ENCODE assay signal across 8 cellular contexts in genomic region chr1:46131727-46132528, GRCh38. TPM values are rescaled to one million over a fixed set of nuclear protein-coding genes. Genes with fewer than 3 reads are reported as not detected.
DNase-seq lines count a peak whose midpoint lies in the region; ATAC-seq and TF ChIP-seq lines count a peak whose summit lies in the region.

No MANE protein-coding gene starts in this region.

- H3K4ac ChIP-seq in mesendoderm (ENCODE audit: low read depth, low read length): peak overlapping the region; percentile 85

- H3K9me3 ChIP-seq in stomach smooth muscle (ENCODE audit: control insufficient read depth in 2 of 2, low read length in 2 of 2): no peaks in the 10 kb centered on the region

- peak overlapping the region; percentile 99 for H3K27ac Mint-ChIP-seq in dendritic cell treated with granulocyte-macrophage colony-stimulating factor and Interleukin-4, amounts not matched to agents 40 ng/mL and 50 ng/mL, for 4 days

- peaks cover 66% of the 10 kb centered on the region for H3K27me3 Mint-ChIP-seq in dendritic cell treated with granulocyte-macrophage colony-stimulating factor and Interleukin-4, amounts not matched to agents 40 ng/mL and 50 ng/mL, for 4 days

- peak overlapping the region; percentile 92 for H3K4me2 ChIP-seq in mesendoderm (ENCODE audit: low read length)

- H2AK5ac ChIP-seq in mesendoderm (ENCODE audit: low read length): no peak overlapping the region

- H3K9ac ChIP-seq in mesendoderm (ENCODE audit: low read length) (peak overlapping the region; percentile 92), stomach smooth muscle (ENCODE audit: low read length in 2 of 2) (peak overlapping the region; percentile 73 to 94)

- no peaks in the 10 kb centered on the region for H3K79me2 ChIP-seq in mesendoderm (ENCODE audit: control insufficient read depth, insufficient read depth, low read length)

- ATAC-seq in GM21390 (IDR thresholded peaks at IDR 0.05; ENCODE audit: unreplicated experiment) (no peak), GM19395 (IDR thresholded peaks at IDR 0.05; ENCODE audit: unreplicated experiment) (no peak)

- no peak for TF ChIP-seq CTCF in VCaP (conservative IDR thresholded peaks at IDR 0.05)

- H2BK120ac ChIP-seq in mesendoderm (ENCODE audit: low read depth, low read length): peak overlapping the region; percentile 88

- H3K56ac ChIP-seq in mesendoderm (ENCODE audit: low read length): peak overlapping the region; percentile 97

- peak overlapping the region; percentile 81 for H3K4me3 Mint-ChIP-seq in dendritic cell treated with granulocyte-macrophage colony-stimulating factor and Interleukin-4, amounts not matched to agents 40 ng/mL and 50 ng/mL, for 4 days

- no peaks in the 10 kb centered on the region for H3K9me3 Mint-ChIP-seq in dendritic cell treated with granulocyte-macrophage colony-stimulating factor and Interleukin-4, amounts not matched to agents 40 ng/mL and 50 ng/mL, for 4 days

- H3K27me3 ChIP-seq in mesendoderm (ENCODE audit: insufficient read depth, low read length, poor library complexity): no peaks in the 10 kb centered on the region
- H3K27me3 ChIP-seq in stomach smooth muscle (ENCODE audit: control insufficient read depth in 1 of 2, insufficient read depth in 2 of 2, low read length in 2 of 2): no peaks in the 10 kb centered on the region

- H3K36me3 ChIP-seq in mesendoderm (ENCODE audit: control insufficient read depth, insufficient read depth, low read length): no peaks in the 10 kb centered on the region
- no peaks in the 10 kb centered on the region for H3K36me3 ChIP-seq in stomach smooth muscle (ENCODE audit: control insufficient read depth in 2 of 2, insufficient read depth in 2 of 2, low read length in 2 of 2)

- peaks cover 23% of the 10 kb centered on the region for H3K4me1 Mint-ChIP-seq in dendritic cell treated with granulocyte-macrophage colony-stimulating factor and Interleukin-4, amounts not matched to agents 40 ng/mL and 50 ng/mL, for 4 days (ENCODE audit: low read depth)

- H4K5ac ChIP-seq in mesendoderm (ENCODE audit: low read length): peak overlapping the region; percentile 65

- H3K23ac ChIP-seq in mesendoderm (ENCODE audit: low read length): no peak overlapping the region

- H3K27ac ChIP-seq in VCaP (peak overlapping the region; percentile 99), mesendoderm (ENCODE audit: low read depth, low read length) (peak overlapping the region; percentile 74), stomach smooth muscle (ENCODE audit: low read length) (peak overlapping the region; percentile 96)

- DNase-seq in DMS53 treated with DMSO at 0.1 percent for 48 hours (lab: John Stamatoyannopoulos, UW; ENCODE audit: unreplicated experiment) (peak; percentile 83), NCI-H128 (lab: John Stamatoyannopoulos, UW; ENCODE audit: unreplicated experiment) (peak; percentile 54), mesendoderm (peak; percentile 29)

- peak overlapping the region; percentile 61 for H2BK5ac ChIP-seq in mesendoderm (ENCODE audit: low read length)

- WGBS in mesendoderm (ENCODE audit: extremely low coverage, insufficient coverage, low lambda C conversion rate): no CpG with 5 or more reads among the region's 38 CpGs

- intact Hi-C loops in dendritic cell treated with granulocyte-macrophage colony-stimulating factor and Interleukin-4, amounts not matched to agents 40 ng/mL and 50 ng/mL, for 4 days (cut with micrococcal nuclease): no loop called here

- H3K36me3 Mint-ChIP-seq in dendritic cell treated with granulocyte-macrophage colony-stimulating factor and Interleukin-4, amounts not matched to agents 40 ng/mL and 50 ng/mL, for 4 days (ENCODE audit: low read depth): peaks cover 15% of the 10 kb centered on the region

- peaks cover 8% of the 10 kb centered on the region for H3K4me1 ChIP-seq in mesendoderm (ENCODE audit: control insufficient read depth, low read depth, low read length)
- H3K4me1 ChIP-seq in stomach smooth muscle (ENCODE audit: control insufficient read depth, insufficient read depth, low read length): peaks cover 18% of the 10 kb centered on the region

- peak overlapping the region; percentile 92 for H3K18ac ChIP-seq in mesendoderm (ENCODE audit: low read length)

- H3K79me1 ChIP-seq in mesendoderm (ENCODE audit: low read length): no peaks in the 10 kb centered on the region

- H4K8ac ChIP-seq in mesendoderm (ENCODE audit: low read depth, low read length): no peak overlapping the region

- peak overlapping the region; percentile 86 for H2BK15ac ChIP-seq in mesendoderm (replicated peaks; ENCODE audit: low read depth)

- peak overlapping the region; percentile 81 for H3K4me3 ChIP-seq in mesendoderm (ENCODE audit: low read length)
- H3K4me3 ChIP-seq in stomach smooth muscle (ENCODE audit: low read length in 2 of 2): peak overlapping the region; percentile 74 to 85

RNA-seq across cellular contexts. Expression of gene PIK3R3, which starts 0.5 kb away (rescaled TPM):
- 6.0 TPM for polyA plus RNA-seq in mesendoderm (2013, experiment 1 of 2)
- polyA plus RNA-seq in mesendoderm (2013, experiment 2 of 2): 6.2 TPM

RNA-seq across cellular contexts. Expression of gene TSPAN1, which starts 43.0 kb away (rescaled TPM):
- not detected for polyA plus RNA-seq in mesendoderm (2013, experiment 1 of 2)
- not detected for polyA plus RNA-seq in mesendoderm (2013, experiment 2 of 2)

RNA-seq across cellular contexts. Expression of gene P3R3URF, which starts 44.4 kb away (rescaled TPM):
- polyA plus RNA-seq in mesendoderm (2013, experiment 1 of 2): not detected
- polyA plus RNA-seq in mesendoderm (2013, experiment 2 of 2): not detected

Comparison
In these comparisons a context has a peak if more than half of its experiments do, and no peak if none do; other contexts are left out.
1. DNase-seq: peak in every context shown above with its lines; median percentile 83 in DMS53 treated with DMSO at 0.1 percent for 48 hours; 54 in NCI-H128; 29 in mesendoderm.